Comparison of ENCODE assay signal across 19 cellular contexts in genomic region chr12:105076098-105076497, GRCh38. TPM values are rescaled to one million over a fixed set of nuclear protein-coding genes. Genes with fewer than 3 reads are reported as not detected.
DNase-seq lines count a peak whose midpoint lies in the region; ATAC-seq, FAIRE-seq and TF ChIP-seq lines count a peak whose summit lies in the region.
"Had no signal": no experiment of that assay in that cellular context is flagged by ENCODE, and none has a peak within 500 bp of the region (broad histone marks: within the 10 kb centered on the region; RNA-seq: fewer than 3 reads in every experiment).

No MANE protein-coding gene starts in this region.

- H3K27me3 ChIP-seq in GM23248 (replicated peaks; ENCODE audit: insufficient read depth) (no peaks in the 10 kb centered on the region), astrocyte (ENCODE audit: insufficient read depth, low read length) (no peaks in the 10 kb centered on the region)
- H3K27me3 ChIP-seq: suprapubic skin had no signal

- no peak overlapping the region for H3K4me3 Mint-ChIP-seq in astrocyte (ENCODE audit: unreplicated experiment)
- no peak overlapping the region for H3K4me3 Mint-ChIP-seq in activated naive CD8-positive, alpha-beta T cell treated with anti-CD3 and anti-CD28 coated beads for 36 hours
- H3K4me3 Mint-ChIP-seq: activated naive CD8-positive, alpha-beta T cell; immature natural killer cell; nephron progenitor cell had no signal

- H3K27me3 Mint-ChIP-seq in astrocyte (ENCODE audit: low read depth, unreplicated experiment) = no peaks in the 10 kb centered on the region
- H3K27me3 Mint-ChIP-seq in activated naive CD8-positive, alpha-beta T cell treated with anti-CD3 and anti-CD28 coated beads for 36 hours = no peaks in the 10 kb centered on the region
- H3K27me3 Mint-ChIP-seq: activated naive CD8-positive, alpha-beta T cell had no signal

- peaks cover 17% of the 10 kb centered on the region for H3F3A ChIP-seq in GM23248 (ENCODE audit: insufficient read depth)

- peaks cover 34% of the 10 kb centered on the region for H3K36me3 ChIP-seq in GM23248 (ENCODE audit: low read depth)
- no peaks in the 10 kb centered on the region for H3K36me3 ChIP-seq in astrocyte (ENCODE audit: insufficient read depth, low read length)
- H3K36me3 ChIP-seq: suprapubic skin had no signal

- H4K20me1 ChIP-seq in GM23248 (ENCODE audit: insufficient read depth) = peaks cover 7% of the 10 kb centered on the region; the same call in 1 of the 2 replicates
- peaks cover 17% of the 10 kb centered on the region for H4K20me1 ChIP-seq in astrocyte (ENCODE audit: insufficient read depth, low read length)

- intact Hi-C loops in posterior vena cava (cut with DNase I) = no loop called here

- in situ Hi-C loops in GM23248 (cut with MboI) = no loop called here

- DNase-seq in AG08395 (ENCODE audit: low spot score) (peak; percentile 59), GM23248 (peak; percentile 86), astrocyte (ENCODE audit: low read depth) (peak; percentile 73), fibroblast of the aortic adventitia (ENCODE audit: low read depth) (peak; percentile 83), NCI-H187 treated with DMSO at 0.1 percent for 48 hours (lab: John Stamatoyannopoulos, UW) (no peak), posterior vena cava (ENCODE audit: low spot score) (no peak)
- no peak for DNase-seq in activated naive CD8-positive, alpha-beta T cell treated with anti-CD3 and anti-CD28 coated beads for 36 hours
- DNase-seq: activated CD4-positive, alpha-beta T cell treated with anti-CD3 and anti-CD28 coated beads, Interleukin-2, amount 50 U/mL, for 4 hours; activated T-cell treated with anti-CD3 and anti-CD28 coated beads, Interleukin-2, amount 50 U/mL, for 1 hour; Caco-2; GF-D8; immature natural killer cell; mesendoderm; NCI-H1930; nephron progenitor cell had no signal

- H3K9ac ChIP-seq in GM23248 (no peak overlapping the region), astrocyte (ENCODE audit: low read length) (no peak overlapping the region)

- H3K9me3 ChIP-seq in GM23248 (ENCODE audit: low read depth) = no peaks in the 10 kb centered on the region
- H3K9me3 ChIP-seq in astrocyte (ENCODE audit: insufficient read depth, low read depth, low read length) = no peaks in the 10 kb centered on the region
- H3K9me3 ChIP-seq: Caco-2, suprapubic skin had no signal

- H3K27ac ChIP-seq in GM23248 (peak overlapping the region; percentile 48), astrocyte (ENCODE audit: low read depth, low read length) (no peak overlapping the region)
- H3K27ac ChIP-seq: suprapubic skin had no signal

- H3K4me1 Mint-ChIP-seq in astrocyte (ENCODE audit: low read depth, unreplicated experiment) = peaks cover 11% of the 10 kb centered on the region
- H3K4me1 Mint-ChIP-seq in activated naive CD8-positive, alpha-beta T cell treated with anti-CD3 and anti-CD28 coated beads for 36 hours = no peaks in the 10 kb centered on the region
- H3K4me1 Mint-ChIP-seq: immature natural killer cell, nephron progenitor cell had no signal

- H3K4me2 ChIP-seq in GM23248 (ENCODE audit: unreplicated experiment) (peak overlapping the region; percentile 21), astrocyte (ENCODE audit: low read length) (no peak overlapping the region)

- no peak overlapping the region for H2AFZ ChIP-seq in GM23248
- H2AFZ ChIP-seq in astrocyte (ENCODE audit: low read depth, low read length) = no peak overlapping the region

- H3K79me2 ChIP-seq in GM23248 (ENCODE audit: insufficient read depth) (peaks cover 90% of the 10 kb centered on the region), astrocyte (ENCODE audit: insufficient read depth, low read length) (no peaks in the 10 kb centered on the region)

- WGBS in GM23248 (ENCODE audit: low coverage in 1 of 2, low lambda C conversion rate in 2 of 2, missing lambda C conversion rate in 2 of 2), 2 experiments = 6 to 10% methylated on average over 1 of the region's 1 CpG

- TF ChIP-seq CTCF in astrocyte (IDR thresholded peaks at IDR 0.05; ENCODE audit: insufficient read depth, low read depth, low read length) (no peak), fibroblast of the aortic adventitia (IDR thresholded peaks at IDR 0.05; ENCODE audit: insufficient read depth, low read length) (no peak)

- no peak for FAIRE-seq in astrocyte (lab: Jason Lieb, UNC)
- FAIRE-seq: endometrium had no signal

- H3K36me3 Mint-ChIP-seq in astrocyte (ENCODE audit: low read depth, unreplicated experiment) = peaks cover 14% of the 10 kb centered on the region
- no peaks in the 10 kb centered on the region for H3K36me3 Mint-ChIP-seq in activated naive CD8-positive, alpha-beta T cell treated with anti-CD3 and anti-CD28 coated beads for 36 hours

- no peak for ATAC-seq in GM21447 (IDR thresholded peaks at IDR 0.05; ENCODE audit: unreplicated experiment)

- H3K27ac Mint-ChIP-seq in astrocyte (ENCODE audit: unreplicated experiment) = peak overlapping the region; percentile 2
- H3K27ac Mint-ChIP-seq in activated naive CD8-positive, alpha-beta T cell treated with anti-CD3 and anti-CD28 coated beads for 36 hours = no peak overlapping the region
- H3K27ac Mint-ChIP-seq: activated naive CD8-positive, alpha-beta T cell; immature natural killer cell; nephron progenitor cell had no signal

- H3K4me1 ChIP-seq in GM23248 (ENCODE audit: insufficient read depth) = peaks cover 39% of the 10 kb centered on the region
- no peaks in the 10 kb centered on the region for H3K4me1 ChIP-seq in astrocyte (ENCODE audit: insufficient read depth, low read length)
- H3K4me1 ChIP-seq: Caco-2 had no signal

- H3K9me3 Mint-ChIP-seq in astrocyte (ENCODE audit: unreplicated experiment) = peaks cover 2% of the 10 kb centered on the region
- H3K9me3 Mint-ChIP-seq in activated naive CD8-positive, alpha-beta T cell treated with anti-CD3 and anti-CD28 coated beads for 36 hours = no peaks in the 10 kb centered on the region
- H3K9me3 Mint-ChIP-seq: immature natural killer cell, nephron progenitor cell had no signal

- no peaks in the 10 kb centered on the region for H3K9me2 ChIP-seq in GM23248 (ENCODE audit: insufficient read depth)

- H3K4me3 ChIP-seq in GM23248 = no peak overlapping the region
- no peak overlapping the region for H3K4me3 ChIP-seq in astrocyte (ENCODE audit: insufficient read depth, low read depth, low read length)
- no peak overlapping the region for H3K4me3 ChIP-seq in fibroblast of the aortic adventitia (ENCODE audit: low read depth, low read length)
- H3K4me3 ChIP-seq: suprapubic skin had no signal

RNA-seq across cellular contexts. Expression of gene ALDH1L2, which starts 8.2 kb away (rescaled TPM):
- 50.9 and 83.0 TPM in 2 replicates for total RNA-seq in GM23248 (2014; rRNA removed; shearing (Covaris generic))
- 62.3 and 65.0 TPM in 2 replicates for polyA plus RNA-seq in GM23248 (2016; fragmentation: Nextera tagmentation; extraction: Ambion mirVana)
- total RNA-seq in astrocyte (69.2 and 91.6 TPM in 2 replicates), fibroblast of the aortic adventitia (ENCODE audit: low replicate concordance) (41.5 and 79.1 TPM in 2 replicates), posterior vena cava (10 to 100 TPM; 25.1 to 56.8 TPM)
- total RNA-seq in activated naive CD8-positive, alpha-beta T cell treated with anti-CD3 and anti-CD28 coated beads for 36 hours = 1 to 10 TPM; 4.8 to 5.9 TPM
- polyA plus RNA-seq: immature natural killer cell had no signal

RNA-seq across cellular contexts. Expression of gene WASHC4, which starts 31.4 kb away (rescaled TPM):
- total RNA-seq in GM23248 (2014; rRNA removed; shearing (Covaris generic)) = 63.4 and 64.2 TPM in 2 replicates
- polyA plus RNA-seq in GM23248 (2016; fragmentation: Nextera tagmentation; extraction: Ambion mirVana) = 50.3 and 53.5 TPM in 2 replicates
- total RNA-seq in astrocyte (47.3 and 51.1 TPM in 2 replicates), fibroblast of the aortic adventitia (ENCODE audit: low replicate concordance) (75.6 and 102 TPM in 2 replicates), posterior vena cava (10 to 100 TPM; 54.9 to 57.5 TPM)
- 10 to 100 TPM; 29.6 to 30.9 TPM for total RNA-seq in activated naive CD8-positive, alpha-beta T cell treated with anti-CD3 and anti-CD28 coated beads for 36 hours

Comparison
In these comparisons a context has a peak if more than half of its experiments do, and no peak if none do; other contexts are left out.
1. DNase-seq: peak in AG08395 (single experiment), GM23248 (single experiment), astrocyte (single experiment) and fibroblast of the aortic adventitia (single experiment); none in NCI-H187 treated with DMSO at 0.1 percent for 48 hours (single experiment), activated naive CD8-positive, alpha-beta T cell treated with anti-CD3 and anti-CD28 coated beads for 36 hours (single experiment) and posterior vena cava (single experiment).